Comparison of ENCODE assay signal across 1 cellular context in the genomic region with DNA sequence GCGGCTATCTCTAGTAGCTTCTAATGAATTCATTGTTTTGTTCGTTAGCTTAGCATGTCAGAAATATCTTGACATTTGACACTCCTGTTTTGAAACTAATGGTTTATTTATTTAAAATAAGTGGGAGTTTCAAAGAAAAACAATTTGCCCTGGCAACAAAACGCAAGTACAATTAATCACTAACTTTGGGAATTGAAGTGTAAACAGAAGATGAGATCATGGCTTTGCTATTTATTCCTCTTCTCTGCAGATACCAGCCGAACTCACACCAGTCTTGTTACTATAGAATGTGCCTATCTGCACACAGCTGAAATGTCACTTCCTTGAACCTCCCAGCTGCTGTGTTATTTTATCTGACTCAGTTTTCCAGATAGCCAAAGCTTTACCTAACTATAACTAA.
TF ChIP-seq lines count a peak whose summit lies in the region.

No MANE protein-coding gene starts in this region.

TF ChIP-seq in HepG2, 621 proteins besides CTCF, POLR2A, EP300 and RAD21 (continued from another document and continues in another):
- TF ChIP-seq, protein P1, sequence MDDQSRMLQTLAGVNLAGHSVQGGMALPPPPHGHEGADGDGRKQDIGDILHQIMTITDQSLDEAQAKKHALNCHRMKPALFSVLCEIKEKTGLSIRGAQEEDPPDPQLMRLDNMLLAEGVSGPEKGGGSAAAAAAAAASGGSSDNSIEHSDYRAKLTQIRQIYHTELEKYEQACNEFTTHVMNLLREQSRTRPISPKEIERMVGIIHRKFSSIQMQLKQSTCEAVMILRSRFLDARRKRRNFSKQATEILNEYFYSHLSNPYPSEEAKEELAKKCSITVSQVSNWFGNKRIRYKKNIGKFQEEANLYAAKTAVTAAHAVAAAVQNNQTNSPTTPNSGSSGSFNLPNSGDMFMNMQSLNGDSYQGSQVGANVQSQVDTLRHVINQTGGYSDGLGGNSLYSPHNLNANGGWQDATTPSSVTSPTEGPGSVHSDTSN (CRISPR knock-in tag; IDR thresholded peaks at IDR 0.05; ENCODE audit: borderline replicate concordance) = no peak
- TF ChIP-seq, protein P2, sequence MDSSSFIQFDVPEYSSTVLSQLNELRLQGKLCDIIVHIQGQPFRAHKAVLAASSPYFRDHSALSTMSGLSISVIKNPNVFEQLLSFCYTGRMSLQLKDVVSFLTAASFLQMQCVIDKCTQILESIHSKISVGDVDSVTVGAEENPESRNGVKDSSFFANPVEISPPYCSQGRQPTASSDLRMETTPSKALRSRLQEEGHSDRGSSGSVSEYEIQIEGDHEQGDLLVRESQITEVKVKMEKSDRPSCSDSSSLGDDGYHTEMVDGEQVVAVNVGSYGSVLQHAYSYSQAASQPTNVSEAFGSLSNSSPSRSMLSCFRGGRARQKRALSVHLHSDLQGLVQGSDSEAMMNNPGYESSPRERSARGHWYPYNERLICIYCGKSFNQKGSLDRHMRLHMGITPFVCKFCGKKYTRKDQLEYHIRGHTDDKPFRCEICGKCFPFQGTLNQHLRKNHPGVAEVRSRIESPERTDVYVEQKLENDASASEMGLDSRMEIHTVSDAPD (CRISPR knock-in tag; IDR thresholded peaks at IDR 0.05) = no peak
- TF ChIP-seq ZNF335 (CRISPR knock-in tag; IDR thresholded peaks at IDR 0.05) (no peak), ZNF251 (CRISPR knock-in tag; IDR thresholded peaks at IDR 0.05) (no peak), ZNF781 (CRISPR knock-in tag; IDR thresholded peaks at IDR 0.05; ENCODE audit: borderline replicate concordance, not compliant biosample characterization) (no peak), NPAS2 (CRISPR knock-in tag; IDR thresholded peaks at IDR 0.05; ENCODE audit: borderline replicate concordance) (no peak), NFKBIZ (CRISPR knock-in tag; IDR thresholded peaks at IDR 0.05) (no peak), ARHGAP35 (CRISPR knock-in tag; IDR thresholded peaks at IDR 0.05; ENCODE audit: borderline replicate concordance) (no peak), RBFOX2 (IDR thresholded peaks at IDR 0.05; ENCODE audit: low read depth, low read length) (no peak), NFATC3 (CRISPR knock-in tag; IDR thresholded peaks at IDR 0.05) (no peak), MAFK (conservative IDR thresholded peaks at IDR 0.05 in 1 of 2, IDR thresholded peaks at IDR 0.05 in 1 of 2; ENCODE audit: low read length in 2 of 2) (no peak), HNRNPL (IDR thresholded peaks at IDR 0.05; ENCODE audit: low read depth, low read length) (no peak), NONO (IDR thresholded peaks at IDR 0.05) (no peak), NONO (CRISPR knock-in tag; conservative IDR thresholded peaks at IDR 0.05) (no peak), SUZ12 (IDR thresholded peaks at IDR 0.05; ENCODE audit: low read depth, low read length) (no peak), ZNF790 (CRISPR knock-in tag; IDR thresholded peaks at IDR 0.05; ENCODE audit: borderline replicate concordance) (no peak), ISL2 (CRISPR knock-in tag; IDR thresholded peaks at IDR 0.05) (peak; percentile 60; the same call in 1 of the 2 replicates), SOX13 (IDR thresholded peaks at IDR 0.05) (no peak), SOX13 (CRISPR knock-in tag; conservative IDR thresholded peaks at IDR 0.05 in 1 of 2, IDR thresholded peaks at IDR 0.05 in 1 of 2) (peak in 1 of 2 experiments; percentile 74; a peak in 2 of 4 replicates), PPARG (CRISPR knock-in tag; conservative IDR thresholded peaks at IDR 0.05) (no peak), ZNF563 (CRISPR knock-in tag; IDR thresholded peaks at IDR 0.05) (no peak), SAP130 (CRISPR knock-in tag; IDR thresholded peaks at IDR 0.05; ENCODE audit: low read depth) (peak; percentile 74), NFIC (IDR thresholded peaks at IDR 0.05; ENCODE audit: low read length) (peak; percentile 53; the same call in 1 of the 2 replicates), ZNF577 (CRISPR knock-in tag; IDR thresholded peaks at IDR 0.05; ENCODE audit: borderline replicate concordance, low read depth) (no peak), ZBTB20 (CRISPR knock-in tag; IDR thresholded peaks at IDR 0.05; ENCODE audit: borderline replicate concordance, low read depth) (no peak; the same call in 1 of the 2 replicates), ETV5 (CRISPR knock-in tag; IDR thresholded peaks at IDR 0.05; ENCODE audit: borderline replicate concordance) (peak; percentile 41; the same call in 1 of the 2 replicates), MATR3 (CRISPR knock-in tag; IDR thresholded peaks at IDR 0.05) (no peak), ZZZ3 (CRISPR knock-in tag; IDR thresholded peaks at IDR 0.05; ENCODE audit: borderline replicate concordance) (no peak), HNF4A (CRISPR knock-in tag; IDR thresholded peaks at IDR 0.05) (no peak), JDP2 (CRISPR knock-in tag; IDR thresholded peaks at IDR 0.05; ENCODE audit: borderline replicate concordance) (no peak), MAZ (IDR thresholded peaks at IDR 0.05; ENCODE audit: borderline replicate concordance, low read depth, low read length) (no peak), MAZ (CRISPR knock-in tag; IDR thresholded peaks at IDR 0.05; ENCODE audit: low read depth) (no peak), ZFP1 (CRISPR knock-in tag; IDR thresholded peaks at IDR 0.05) (no peak), CREM (IDR thresholded peaks at IDR 0.05) (peak; percentile 27; the same call in 1 of the 2 replicates), CREM (CRISPR knock-in tag; IDR thresholded peaks at IDR 0.05) (no peak), TCF7 (IDR thresholded peaks at IDR 0.05; ENCODE audit: low read depth) (peak; percentile 35; the same call in 1 of the 2 replicates), ZNF558 (CRISPR knock-in tag; IDR thresholded peaks at IDR 0.05; ENCODE audit: borderline replicate concordance) (no peak)
- TF ChIP-seq, protein P3, sequence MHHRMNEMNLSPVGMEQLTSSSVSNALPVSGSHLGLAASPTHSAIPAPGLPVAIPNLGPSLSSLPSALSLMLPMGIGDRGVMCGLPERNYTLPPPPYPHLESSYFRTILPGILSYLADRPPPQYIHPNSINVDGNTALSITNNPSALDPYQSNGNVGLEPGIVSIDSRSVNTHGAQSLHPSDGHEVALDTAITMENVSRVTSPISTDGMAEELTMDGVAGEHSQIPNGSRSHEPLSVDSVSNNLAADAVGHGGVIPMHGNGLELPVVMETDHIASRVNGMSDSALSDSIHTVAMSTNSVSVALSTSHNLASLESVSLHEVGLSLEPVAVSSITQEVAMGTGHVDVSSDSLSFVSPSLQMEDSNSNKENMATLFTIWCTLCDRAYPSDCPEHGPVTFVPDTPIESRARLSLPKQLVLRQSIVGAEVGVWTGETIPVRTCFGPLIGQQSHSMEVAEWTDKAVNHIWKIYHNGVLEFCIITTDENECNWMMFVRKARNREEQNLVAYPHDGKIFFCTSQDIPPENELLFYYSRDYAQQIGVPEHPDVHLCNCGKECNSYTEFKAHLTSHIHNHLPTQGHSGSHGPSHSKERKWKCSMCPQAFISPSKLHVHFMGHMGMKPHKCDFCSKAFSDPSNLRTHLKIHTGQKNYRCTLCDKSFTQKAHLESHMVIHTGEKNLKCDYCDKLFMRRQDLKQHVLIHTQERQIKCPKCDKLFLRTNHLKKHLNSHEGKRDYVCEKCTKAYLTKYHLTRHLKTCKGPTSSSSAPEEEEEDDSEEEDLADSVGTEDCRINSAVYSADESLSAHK (CRISPR knock-in tag; IDR thresholded peaks at IDR 0.05; ENCODE audit: borderline replicate concordance) = no peak
- TF ChIP-seq, protein P4, sequence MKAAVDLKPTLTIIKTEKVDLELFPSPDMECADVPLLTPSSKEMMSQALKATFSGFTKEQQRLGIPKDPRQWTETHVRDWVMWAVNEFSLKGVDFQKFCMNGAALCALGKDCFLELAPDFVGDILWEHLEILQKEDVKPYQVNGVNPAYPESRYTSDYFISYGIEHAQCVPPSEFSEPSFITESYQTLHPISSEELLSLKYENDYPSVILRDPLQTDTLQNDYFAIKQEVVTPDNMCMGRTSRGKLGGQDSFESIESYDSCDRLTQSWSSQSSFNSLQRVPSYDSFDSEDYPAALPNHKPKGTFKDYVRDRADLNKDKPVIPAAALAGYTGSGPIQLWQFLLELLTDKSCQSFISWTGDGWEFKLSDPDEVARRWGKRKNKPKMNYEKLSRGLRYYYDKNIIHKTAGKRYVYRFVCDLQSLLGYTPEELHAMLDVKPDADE (CRISPR knock-in tag; IDR thresholded peaks at IDR 0.05) = no peak
- TF ChIP-seq, protein P5, sequence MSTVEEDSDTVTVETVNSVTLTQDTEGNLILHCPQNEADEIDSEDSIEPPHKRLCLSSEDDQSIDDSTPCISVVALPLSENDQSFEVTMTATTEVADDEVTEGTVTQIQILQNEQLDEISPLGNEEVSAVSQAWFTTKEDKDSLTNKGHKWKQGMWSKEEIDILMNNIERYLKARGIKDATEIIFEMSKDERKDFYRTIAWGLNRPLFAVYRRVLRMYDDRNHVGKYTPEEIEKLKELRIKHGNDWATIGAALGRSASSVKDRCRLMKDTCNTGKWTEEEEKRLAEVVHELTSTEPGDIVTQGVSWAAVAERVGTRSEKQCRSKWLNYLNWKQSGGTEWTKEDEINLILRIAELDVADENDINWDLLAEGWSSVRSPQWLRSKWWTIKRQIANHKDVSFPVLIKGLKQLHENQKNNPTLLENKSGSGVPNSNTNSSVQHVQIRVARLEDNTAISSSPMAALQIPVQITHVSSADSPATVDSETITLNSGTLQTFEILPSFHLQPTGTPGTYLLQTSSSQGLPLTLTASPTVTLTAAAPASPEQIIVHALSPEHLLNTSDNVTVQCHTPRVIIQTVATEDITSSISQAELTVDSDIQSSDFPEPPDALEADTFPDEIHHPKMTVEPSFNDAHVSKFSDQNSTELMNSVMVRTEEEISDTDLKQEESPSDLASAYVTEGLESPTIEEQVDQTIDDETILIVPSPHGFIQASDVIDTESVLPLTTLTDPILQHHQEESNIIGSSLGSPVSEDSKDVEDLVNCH (CRISPR knock-in tag; IDR thresholded peaks at IDR 0.05) = no peak
- TF ChIP-seq, protein P6, sequence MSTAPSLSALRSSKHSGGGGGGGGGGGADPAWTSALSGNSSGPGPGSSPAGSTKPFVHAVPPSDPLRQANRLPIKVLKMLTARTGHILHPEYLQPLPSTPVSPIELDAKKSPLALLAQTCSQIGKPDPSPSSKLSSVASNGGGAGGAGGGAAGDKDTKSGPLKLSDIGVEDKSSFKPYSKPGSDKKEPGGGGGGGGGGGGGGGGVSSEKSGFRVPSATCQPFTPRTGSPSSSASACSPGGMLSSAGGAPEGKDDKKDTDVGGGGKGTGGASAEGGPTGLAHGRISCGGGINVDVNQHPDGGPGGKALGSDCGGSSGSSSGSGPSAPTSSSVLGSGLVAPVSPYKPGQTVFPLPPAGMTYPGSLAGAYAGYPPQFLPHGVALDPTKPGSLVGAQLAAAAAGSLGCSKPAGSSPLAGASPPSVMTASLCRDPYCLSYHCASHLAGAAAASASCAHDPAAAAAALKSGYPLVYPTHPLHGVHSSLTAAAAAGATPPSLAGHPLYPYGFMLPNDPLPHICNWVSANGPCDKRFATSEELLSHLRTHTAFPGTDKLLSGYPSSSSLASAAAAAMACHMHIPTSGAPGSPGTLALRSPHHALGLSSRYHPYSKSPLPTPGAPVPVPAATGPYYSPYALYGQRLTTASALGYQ (CRISPR knock-in tag; IDR thresholded peaks at IDR 0.05) = peak; percentile 58
- TF ChIP-seq, protein P7, sequence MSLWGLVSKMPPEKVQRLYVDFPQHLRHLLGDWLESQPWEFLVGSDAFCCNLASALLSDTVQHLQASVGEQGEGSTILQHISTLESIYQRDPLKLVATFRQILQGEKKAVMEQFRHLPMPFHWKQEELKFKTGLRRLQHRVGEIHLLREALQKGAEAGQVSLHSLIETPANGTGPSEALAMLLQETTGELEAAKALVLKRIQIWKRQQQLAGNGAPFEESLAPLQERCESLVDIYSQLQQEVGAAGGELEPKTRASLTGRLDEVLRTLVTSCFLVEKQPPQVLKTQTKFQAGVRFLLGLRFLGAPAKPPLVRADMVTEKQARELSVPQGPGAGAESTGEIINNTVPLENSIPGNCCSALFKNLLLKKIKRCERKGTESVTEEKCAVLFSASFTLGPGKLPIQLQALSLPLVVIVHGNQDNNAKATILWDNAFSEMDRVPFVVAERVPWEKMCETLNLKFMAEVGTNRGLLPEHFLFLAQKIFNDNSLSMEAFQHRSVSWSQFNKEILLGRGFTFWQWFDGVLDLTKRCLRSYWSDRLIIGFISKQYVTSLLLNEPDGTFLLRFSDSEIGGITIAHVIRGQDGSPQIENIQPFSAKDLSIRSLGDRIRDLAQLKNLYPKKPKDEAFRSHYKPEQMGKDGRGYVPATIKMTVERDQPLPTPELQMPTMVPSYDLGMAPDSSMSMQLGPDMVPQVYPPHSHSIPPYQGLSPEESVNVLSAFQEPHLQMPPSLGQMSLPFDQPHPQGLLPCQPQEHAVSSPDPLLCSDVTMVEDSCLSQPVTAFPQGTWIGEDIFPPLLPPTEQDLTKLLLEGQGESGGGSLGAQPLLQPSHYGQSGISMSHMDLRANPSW (CRISPR knock-in tag; IDR thresholded peaks at IDR 0.05; ENCODE audit: borderline replicate concordance) = 0 out of 2 replicates have a peak, but pooled peaks have one; percentile 65
- TF ChIP-seq, protein P8, sequence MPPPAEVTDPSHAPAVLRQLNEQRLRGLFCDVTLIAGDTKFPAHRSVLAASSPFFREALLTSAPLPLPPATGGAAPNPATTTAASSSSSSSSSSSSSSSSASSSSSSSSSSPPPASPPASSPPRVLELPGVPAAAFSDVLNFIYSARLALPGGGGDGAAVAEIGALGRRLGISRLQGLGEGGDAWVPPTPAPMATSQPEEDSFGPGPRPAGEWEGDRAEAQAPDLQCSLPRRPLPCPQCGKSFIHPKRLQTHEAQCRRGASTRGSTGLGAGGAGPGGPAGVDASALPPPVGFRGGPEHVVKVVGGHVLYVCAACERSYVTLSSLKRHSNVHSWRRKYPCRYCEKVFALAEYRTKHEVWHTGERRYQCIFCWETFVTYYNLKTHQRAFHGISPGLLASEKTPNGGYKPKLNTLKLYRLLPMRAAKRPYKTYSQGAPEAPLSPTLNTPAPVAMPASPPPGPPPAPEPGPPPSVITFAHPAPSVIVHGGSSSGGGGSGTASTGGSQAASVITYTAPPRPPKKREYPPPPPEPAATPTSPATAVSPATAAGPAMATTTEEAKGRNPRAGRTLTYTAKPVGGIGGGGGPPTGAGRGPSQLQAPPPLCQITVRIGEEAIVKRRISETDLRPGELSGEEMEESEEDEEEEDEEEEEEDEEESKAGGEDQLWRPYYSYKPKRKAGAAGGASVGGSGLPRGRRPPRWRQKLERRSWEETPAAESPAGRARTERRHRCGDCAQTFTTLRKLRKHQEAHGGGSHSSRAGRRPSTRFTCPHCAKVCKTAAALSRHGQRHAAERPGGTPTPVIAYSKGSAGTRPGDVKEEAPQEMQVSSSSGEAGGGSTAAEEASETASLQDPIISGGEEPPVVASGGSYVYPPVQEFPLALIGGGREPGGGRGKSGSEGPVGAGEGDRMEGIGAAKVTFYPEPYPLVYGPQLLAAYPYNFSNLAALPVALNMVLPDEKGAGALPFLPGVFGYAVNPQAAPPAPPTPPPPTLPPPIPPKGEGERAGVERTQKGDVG (CRISPR knock-in tag; IDR thresholded peaks at IDR 0.05; ENCODE audit: borderline replicate concordance) = no peak
